Comparison of ENCODE assay signal across 24 cellular contexts in genomic region chr5:132372542-132372941, GRCh38. TPM values are rescaled to one million over a fixed set of nuclear protein-coding genes. Genes with fewer than 3 reads are reported as not detected.
A peak's percentile ranks its signal among the peaks of the same experiment; 100 is the strongest.
DNase-seq lines count a peak whose midpoint lies in the region; FAIRE-seq and TF ChIP-seq lines count a peak whose summit lies in the region.
"Had no signal": no experiment of that assay in that cellular context is flagged by ENCODE, and none has a peak within 500 bp of the region (broad histone marks: within the 10 kb centered on the region; RNA-seq: fewer than 3 reads in every experiment).

No MANE protein-coding gene starts in this region.

- H3K4me3 ChIP-seq in kidney (ENCODE audit: low read length in 2 of 2) (peak overlapping the region; percentile 72 to 96), transverse colon (peak overlapping the region in 1 of 4 donors; percentile 70), MM.1S (ENCODE audit: low read length) (no peak overlapping the region)
- H3K4me3 ChIP-seq: coronary artery, gastroesophageal sphincter had no signal

- H3K4me1 ChIP-seq in kidney (ENCODE audit: control insufficient read depth in 1 of 2, insufficient read depth in 1 of 2, low read depth in 1 of 2, low read length in 2 of 2) (peaks cover 14 to 23% of the 10 kb centered on the region in 2 donors), transverse colon (peaks cover 5 to 43% (median 37%) of the 10 kb centered on the region in 4 donors), MM.1S (ENCODE audit: low read length) (peaks cover 5% of the 10 kb centered on the region)

- no peaks in the 10 kb centered on the region for H3K9me3 ChIP-seq in kidney (ENCODE audit: control insufficient read depth in 1 of 2, low read length in 2 of 2)
- H3K9me3 ChIP-seq in transverse colon = no peaks in the 10 kb centered on the region
- H3K9me3 ChIP-seq in MM.1S (replicated peaks; ENCODE audit: insufficient read depth, low read length) = no peaks in the 10 kb centered on the region
- H3K9me3 ChIP-seq: gastroesophageal sphincter had no signal

- no peak for TF ChIP-seq CTCF in kidney (IDR thresholded peaks at IDR 0.05; ENCODE audit: borderline replicate concordance, extremely low read depth, insufficient read depth)
- no peak for TF ChIP-seq CTCF in transverse colon (IDR thresholded peaks at IDR 0.05)
- TF ChIP-seq CTCF in MM.1S (IDR thresholded peaks at IDR 0.05; ENCODE audit: low read length) = no peak

- no peak overlapping the region for H3K4me2 ChIP-seq in MM.1S (ENCODE audit: low read depth, low read length)

- intact Hi-C loops in kidney (cut with DNase I) (no loop called here), transverse colon (cut with DNase I; ENCODE audit: low total_unique reads) (no loop called here)

- H3K36me3 ChIP-seq in kidney (ENCODE audit: control insufficient read depth in 1 of 2, insufficient read depth in 2 of 2, low read length in 2 of 2) (no peaks in the 10 kb centered on the region), transverse colon (no peaks in the 10 kb centered on the region), MM.1S (replicated peaks; ENCODE audit: insufficient read depth, low read length) (no peaks in the 10 kb centered on the region)
- H3K36me3 ChIP-seq: gastroesophageal sphincter had no signal

- H2AFZ ChIP-seq in MM.1S (ENCODE audit: low read length) = no peak overlapping the region

- no peak for TF ChIP-seq POLR2A in transverse colon (IDR thresholded peaks at IDR 0.05)

- DNase-seq in HT-29 (ENCODE audit: low spot score) (peak; percentile 6), amniotic epithelial cell (ENCODE audit: low read depth) (peak; percentile 21), kidney (no peak), transverse colon (no peak), putamen (ENCODE audit: low spot score) (no peak), MM.1S (no peak), HCEC 1CT (no peak)
- DNase-seq: activated CD4-positive, alpha-beta T cell treated with anti-CD3 and anti-CD28 coated beads for 36 hours; activated CD8-positive, alpha-beta memory T cell treated with anti-CD3 and anti-CD28 coated beads for 24 hours; activated gamma-delta T cell treated with Interleukin-2 at 50 U/mL for 16 hours; activated T-cell treated with anti-CD3 and anti-CD28 coated beads, Interleukin-2, amount 50 U/mL, for 1 hour; amniotic stem cell; CD4-positive, alpha-beta memory T cell; endodermal cell; NCI-H1436; NCI-H2107; NCI-H446 treated with DMSO at 0.1 percent for 48 hours; occipital lobe; retina; stimulated activated CD4-positive, alpha-beta T cell treated with anti-CD3 and anti-CD28 coated beads, Interleukin-1b, Interleukin-23, amount 100 ng/mL, for 48 hours had no signal

- H3K9ac ChIP-seq in kidney (ENCODE audit: low read length in 2 of 2) (peak overlapping the region in 1 of 2 donors; percentile 95), MM.1S (ENCODE audit: low read length) (no peak overlapping the region)

- no peaks in the 10 kb centered on the region for H3F3A ChIP-seq in MM.1S (ENCODE audit: insufficient read depth, low read length)

- H3K27ac ChIP-seq in kidney (ENCODE audit: low read depth in 2 of 2, low read length in 2 of 2) = peak overlapping the region; percentile 93 to 96
- peak overlapping the region in 3 of 4 donors; percentile 12 to 47 (median 20) for H3K27ac ChIP-seq in transverse colon
- no peak overlapping the region for H3K27ac ChIP-seq in MM.1S (ENCODE audit: low read length)
- H3K27ac ChIP-seq: gastroesophageal sphincter had no signal

- in situ Hi-C loops in transverse colon (cut with MboI; ENCODE audit: low pct_ligation_motif_present in 1 of 4, low pct_unique_long_range_greater_than_20kb in 1 of 4, low sequenced_read_pairs in 3 of 4) = no loop called here

- H4K20me1 ChIP-seq in MM.1S (ENCODE audit: insufficient read depth, low read length) = no peaks in the 10 kb centered on the region

- H3K79me2 ChIP-seq in MM.1S (ENCODE audit: low read length) = peaks cover 8% of the 10 kb centered on the region

- no peak for TF ChIP-seq EP300 in transverse colon (IDR thresholded peaks at IDR 0.05; ENCODE audit: low read depth)

- no peak for FAIRE-seq in kidney (lab: Jason Lieb, UNC)
- FAIRE-seq: islet of Langerhans, small intestine had no signal

- H3K27me3 ChIP-seq in transverse colon (no peaks in the 10 kb centered on the region), MM.1S (replicated peaks; ENCODE audit: insufficient read depth, low read length) (no peaks in the 10 kb centered on the region)
- H3K27me3 ChIP-seq: gastroesophageal sphincter had no signal

- H3K9me2 ChIP-seq in MM.1S (replicated peaks; ENCODE audit: insufficient read depth, low read length) = no peaks in the 10 kb centered on the region

RNA-seq across cellular contexts. Expression of gene SLC22A5, which starts 3.0 kb away (rescaled TPM):
- total RNA-seq in HT-29 (2014; rRNA removed; shearing (Covaris generic)) = 6.6 and 11.9 TPM in 2 replicates
- 28.3 TPM for total RNA-seq in kidney
- 36.3 TPM for polyA plus RNA-seq in kidney (ENCODE audit: insufficient read depth, low read depth, low replicate concordance)
- total RNA-seq in transverse colon = 100 to 1,000 TPM in 1 of 4 donors, 10 to 100 TPM in 3; 34.6 to 129 (median 67.8) TPM

Comparison
In these comparisons a context has a peak if more than half of its experiments do, and no peak if none do; other contexts are left out.
1. DNase-seq: peak in HT-29 (single experiment) and amniotic epithelial cell (single experiment); none in kidney (single experiment), transverse colon (single experiment), putamen (single experiment), MM.1S (single experiment) and HCEC 1CT (single experiment).